20 cellular contexts compared by ENCODE assay signal in the genomic region with DNA sequence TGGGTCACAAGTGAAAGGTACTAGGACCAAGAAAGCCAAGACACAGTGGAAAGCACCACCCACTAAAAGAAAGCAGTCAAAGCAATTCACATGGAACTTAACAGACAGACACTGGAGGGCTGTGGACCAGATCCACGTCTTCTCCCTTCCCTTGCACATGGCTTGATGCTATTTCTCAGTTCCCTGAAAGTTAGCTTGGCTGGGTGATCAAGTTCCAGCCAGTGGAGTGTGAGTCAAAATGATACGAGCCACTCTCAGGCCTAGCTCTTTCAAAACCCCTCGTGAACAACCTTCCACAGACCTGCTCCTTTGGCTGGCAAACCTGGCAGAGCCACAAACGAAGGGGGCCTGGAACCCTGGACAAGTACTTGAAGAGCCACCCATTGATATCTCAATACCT. TPM values are rescaled to one million over a fixed set of nuclear protein-coding genes. Genes with fewer than 3 reads are reported as not detected.
DNase-seq lines count a peak whose midpoint lies in the region; ATAC-seq, FAIRE-seq and TF ChIP-seq lines count a peak whose summit lies in the region.
"Had no signal": no experiment of that assay in that cellular context is flagged by ENCODE, and none has a peak within 500 bp of the region (broad histone marks: within the 10 kb centered on the region; RNA-seq: fewer than 3 reads in every experiment).

No MANE protein-coding gene starts in this region.

- no peak overlapping the region for H3K27ac Mint-ChIP-seq in stimulated activated memory B cell treated with anti-CD40 and anti-IgM and Interleukin-4, amounts not matched to agents 10 μg/mL and 1 μg/mL and 100 μg/mL, for 72 hours
- H3K27ac Mint-ChIP-seq: HFFc6 had no signal

- POLR2A ChIA-PET in GM12878 (lab: Charles Lee) = interaction anchor here (0.6 kb wide), 1 partner anchor 12 kb away, joined by 3 read pairs; no protein-coding TSS in a partner anchor

- no peak for FAIRE-seq in GM12878 (lab: Jason Lieb, UNC)

- H3K4me1 Mint-ChIP-seq in stimulated activated memory B cell treated with anti-CD40 and anti-IgM and Interleukin-4, amounts not matched to agents 10 μg/mL and 1 μg/mL and 100 μg/mL, for 72 hours = no peaks in the 10 kb centered on the region

- H3K4me3 ChIP-seq in GM12865 (ENCODE audit: low read depth, low read length) (no peak overlapping the region), GM12878 (no peak overlapping the region), H7 (ENCODE audit: insufficient read depth, low read depth, low read length) (no peak overlapping the region)

- DNase-seq in GM12865 (ENCODE audit: low read depth) (peak; percentile 23), GM12878 (ENCODE audit: low read depth, low spot score) (peak; percentile 20), H7 (no peak), NCI-H1930 (lab: John Stamatoyannopoulos, UW) (no peak)
- DNase-seq: Caco-2; CD4-positive, alpha-beta memory T cell; DMS 273 treated with DMSO at 0.1 percent for 48 hours; DMS79 treated with DMSO at 0.1 percent for 48 hours; H9; HFFc6; NCI-H1417; NCI-H1694 treated with DMSO at 0.1 percent for 48 hours; NCI-H2107; NCI-H446 treated with DMSO at 0.1 percent for 48 hours; NCI-H69 had no signal

- TF ChIP-seq POLR2A in GM12878 (IDR thresholded peaks at IDR 0.05; ENCODE audit: low read depth, low read length) = no peak

- no peak for TF ChIP-seq EP300 in GM12878 (IDR thresholded peaks at IDR 0.05; ENCODE audit: borderline replicate concordance in 1 of 2, control insufficient read depth in 1 of 2, low read depth in 2 of 2, low read length in 2 of 2)

- RAD21 ChIA-PET in GM12878 (lab: Charles Lee; ENCODE audit: unreplicated experiment) = no interaction called here

- H3K79me2 ChIP-seq in GM12878 (ENCODE audit: control insufficient read depth, insufficient read depth, low read length) = no peaks in the 10 kb centered on the region

- BruUV-seq in GM12878 (replicated peaks; lab: Mats Ljungman, UMichigan) = no TSS peak

- H3K4me3 Mint-ChIP-seq in stimulated activated memory B cell treated with anti-CD40 and anti-IgM and Interleukin-4, amounts not matched to agents 10 μg/mL and 1 μg/mL and 100 μg/mL, for 72 hours = no peak overlapping the region
- H3K4me3 Mint-ChIP-seq: CD4-positive, alpha-beta memory T cell; H9; HFFc6 had no signal

- peaks cover 6% of the 10 kb centered on the region for H3K4me1 ChIP-seq in GM12878 (ENCODE audit: control insufficient read depth, insufficient read depth, low read length)
- H3K4me1 ChIP-seq: Caco-2 had no signal

- CTCF ChIA-PET in GM12878 (lab: Yijun Ruan, JAX) = no interaction called here

- SMC1A ChIA-PET in GM12878 (lab: Charles Lee; ENCODE audit: uncharacterized antibody, unreplicated experiment) = interaction anchor here (2.0 kb wide), 1 partner anchor 12 kb away, joined by 5 read pairs; no protein-coding TSS in a partner anchor

- no peaks in the 10 kb centered on the region for H3K27me3 ChIP-seq in GM12878 (replicated peaks in 1 of 2; ENCODE audit: control insufficient read depth in 2 of 2, insufficient read depth in 2 of 2, low read length in 1 of 2)
- no peaks in the 10 kb centered on the region for H3K27me3 ChIP-seq in H7 (ENCODE audit: control insufficient read depth, insufficient read depth, low read length)

- no peak for TF ChIP-seq CTCF in GM12865 (IDR thresholded peaks at IDR 0.05; ENCODE audit: insufficient read depth, low read depth, low read length, missing control alignments)
- TF ChIP-seq CTCF in GM12878 (IDR thresholded peaks at IDR 0.05 in 2 of 3, conservative IDR thresholded peaks at IDR 0.05 in 1 of 3; ENCODE audit: control insufficient read depth in 2 of 3, extremely low read depth in 1 of 3, insufficient read depth in 1 of 3, low read depth in 3 of 3, low read length in 3 of 3) = no peak

- ATAC-seq in GM18868 (IDR thresholded peaks at IDR 0.05; ENCODE audit: unreplicated experiment) (peak; percentile 83), GM12878 (peak; percentile 73), GM21367 (IDR thresholded peaks at IDR 0.05; ENCODE audit: unreplicated experiment) (no peak)
- peak; percentile 59 for ATAC-seq in stimulated activated memory B cell treated with anti-CD40 and anti-IgM and Interleukin-4, amounts not matched to agents 10 μg/mL and 1 μg/mL and 100 μg/mL, for 72 hours
- ATAC-seq: Panc1, SK-N-SH treated with all-trans-retinoic acid at 6 μM for 48 hours had no signal

- H3K9me3 Mint-ChIP-seq in stimulated activated memory B cell treated with anti-CD40 and anti-IgM and Interleukin-4, amounts not matched to agents 10 μg/mL and 1 μg/mL and 100 μg/mL, for 72 hours = peaks cover 4% of the 10 kb centered on the region
- H3K9me3 Mint-ChIP-seq: CD4-positive, alpha-beta memory T cell; H9; HFFc6 had no signal

- in situ Hi-C loops in GM12878 (cut with MboI) = no loop called here

- H3K27ac ChIP-seq in GM12878 (ENCODE audit: control insufficient read depth, insufficient read depth) = no peak overlapping the region

- H3K9me3 ChIP-seq in GM12878 (replicated peaks; ENCODE audit: control insufficient read depth, insufficient read depth, low read length) = no peaks in the 10 kb centered on the region
- H3K9me3 ChIP-seq: Caco-2 had no signal

- H3K27me3 Mint-ChIP-seq in stimulated activated memory B cell treated with anti-CD40 and anti-IgM and Interleukin-4, amounts not matched to agents 10 μg/mL and 1 μg/mL and 100 μg/mL, for 72 hours = no peaks in the 10 kb centered on the region
- H3K27me3 Mint-ChIP-seq: CD4-positive, alpha-beta memory T cell had no signal

- intact Hi-C loops in GM12878 (cut with micrococcal nuclease; ENCODE audit: unreplicated experiment) = loop anchor here (5.0 kb wide), 1 partner anchor 43 kb away; no protein-coding TSS in a partner anchor

- H4K20me1 ChIP-seq in GM12878 (ENCODE audit: control insufficient read depth, insufficient read depth) = no peaks in the 10 kb centered on the region

- no peak overlapping the region for H3K9ac ChIP-seq in GM12878 (ENCODE audit: control insufficient read depth, insufficient read depth, low read length)

- no peak for TF ChIP-seq RAD21 in GM12878 (IDR thresholded peaks at IDR 0.05; ENCODE audit: insufficient read depth, low read depth, low read length)

- H3K36me3 Mint-ChIP-seq in stimulated activated memory B cell treated with anti-CD40 and anti-IgM and Interleukin-4, amounts not matched to agents 10 μg/mL and 1 μg/mL and 100 μg/mL, for 72 hours = peaks cover 7% of the 10 kb centered on the region

- H3K4me2 ChIP-seq in GM12878 (ENCODE audit: control insufficient read depth, insufficient read depth) = no peak overlapping the region; the same call in 1 of the 2 replicates

- no peak overlapping the region for H2AFZ ChIP-seq in GM12878 (ENCODE audit: control insufficient read depth, low read depth, low read length)

- 1% methylated on average over 4 of the region's 4 CpGs for WGBS in GM12878 (ENCODE audit: insufficient coverage, insufficient replicate concordance, low lambda C conversion rate, missing lambda C conversion rate)

- H3K36me3 ChIP-seq in GM12878 (ENCODE audit: control insufficient read depth in 2 of 2, insufficient read depth in 2 of 2, low read length in 1 of 2) (peaks cover 0 to 6% of the 10 kb centered on the region in 2 experiments; a peak in 3 of 4 replicates), H7 (replicated peaks; ENCODE audit: control insufficient read depth, insufficient read depth, low read length) (no peaks in the 10 kb centered on the region; the same call in 1 of the 2 replicates)

TF ChIP-seq in GM12878, 131 proteins besides CTCF, POLR2A, EP300 and RAD21 (continues in another document):
- TF ChIP-seq EED (IDR thresholded peaks at IDR 0.05; ENCODE audit: low read depth) (peak; percentile 42; the same call in 1 of the 2 replicates), SPI1 (IDR thresholded peaks at IDR 0.05; ENCODE audit: borderline replicate concordance, insufficient read depth, low read depth, low read length) (peak; percentile 41; the same call in 1 of the 2 replicates), IRF4 (IDR thresholded peaks at IDR 0.05; ENCODE audit: low read depth, low read length) (0 out of 2 replicates have a peak, but pooled peaks have one; percentile 11), JUNB (IDR thresholded peaks at IDR 0.05) (peak; percentile 55)
- TF ChIP-seq, protein P1, sequence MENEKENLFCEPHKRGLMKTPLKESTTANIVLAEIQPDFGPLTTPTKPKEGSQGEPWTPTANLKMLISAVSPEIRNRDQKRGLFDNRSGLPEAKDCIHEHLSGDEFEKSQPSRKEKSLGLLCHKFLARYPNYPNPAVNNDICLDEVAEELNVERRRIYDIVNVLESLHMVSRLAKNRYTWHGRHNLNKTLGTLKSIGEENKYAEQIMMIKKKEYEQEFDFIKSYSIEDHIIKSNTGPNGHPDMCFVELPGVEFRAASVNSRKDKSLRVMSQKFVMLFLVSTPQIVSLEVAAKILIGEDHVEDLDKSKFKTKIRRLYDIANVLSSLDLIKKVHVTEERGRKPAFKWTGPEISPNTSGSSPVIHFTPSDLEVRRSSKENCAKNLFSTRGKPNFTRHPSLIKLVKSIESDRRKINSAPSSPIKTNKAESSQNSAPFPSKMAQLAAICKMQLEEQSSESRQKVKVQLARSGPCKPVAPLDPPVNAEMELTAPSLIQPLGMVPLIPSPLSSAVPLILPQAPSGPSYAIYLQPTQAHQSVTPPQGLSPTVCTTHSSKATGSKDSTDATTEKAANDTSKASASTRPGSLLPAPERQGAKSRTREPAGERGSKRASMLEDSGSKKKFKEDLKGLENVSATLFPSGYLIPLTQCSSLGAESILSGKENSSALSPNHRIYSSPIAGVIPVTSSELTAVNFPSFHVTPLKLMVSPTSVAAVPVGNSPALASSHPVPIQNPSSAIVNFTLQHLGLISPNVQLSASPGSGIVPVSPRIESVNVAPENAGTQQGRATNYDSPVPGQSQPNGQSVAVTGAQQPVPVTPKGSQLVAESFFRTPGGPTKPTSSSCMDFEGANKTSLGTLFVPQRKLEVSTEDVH (IDR thresholded peaks at IDR 0.05; ENCODE audit: low read depth, partially characterized antibody) = no peak

RNA-seq across cellular contexts. Expression of a gene that starts 52.0 kb away (rescaled TPM):
- 5.7 and 7.3 TPM in 2 replicates for total RNA-seq in GM12878 (2013; cell fraction: nucleolus; rRNA removed)
- total RNA-seq in GM12878 (2014; rRNA removed) (10.9 and 11.0 TPM in 2 replicates), GM12878 (2014; rRNA removed; fragmentation: Illumina TruSeq; extraction: Trizol) (8.1 and 9.3 TPM in 2 replicates), GM12878 (2021) (6.0 and 6.9 TPM in 2 replicates)
- 0.88 TPM for polyA plus RNA-seq in GM12878 (2011; ENCODE audit: low read depth)
- polyA plus RNA-seq in GM12878 (2011; rRNA removed) (3.4 TPM in 2 replicates), GM12878 (2014; fragmentation: Illumina TruSeq; extraction: Trizol) (1.5 and 1.6 TPM in 2 replicates), GM12878 (2014; fragmentation: Nextera tagmentation; extraction: Ambion mirVana) (under 1 TPM; 0.20 to 0.26 TPM), GM12878 (2014; rRNA removed) (4.1 and 5.3 TPM in 2 replicates), GM12878 (2016; fragmentation: Nextera tagmentation; extraction: Ambion mirVana) (1 to 10 TPM; 3.8 to 4.4 TPM)
- 3.2 and 3.4 TPM in 2 replicates for polyA plus RNA-seq in GM12878 (2011; cell fraction: cytosol; rRNA removed)
- 4.1 and 5.4 TPM in 2 replicates for polyA plus RNA-seq in GM12878 (2011; cell fraction: nucleus; rRNA removed)
- polyA plus RNA-seq in GM12878 (2012) = 1.9 and 2.4 TPM in 2 replicates
- 8.9 and 9.4 TPM in 2 replicates for polyA minus RNA-seq in GM12878 (2011; rRNA and poly(A)+ RNA removed)
- polyA minus RNA-seq in GM12878 (2011; cell fraction: cytosol; rRNA and poly(A)+ RNA removed) = 4.9 and 5.4 TPM in 2 replicates
- polyA minus RNA-seq in GM12878 (2011; cell fraction: nucleus; rRNA and poly(A)+ RNA removed) = 3.9 and 8.9 TPM in 2 replicates
- total RNA-seq in H7 (2014; rRNA removed; shearing (Covaris generic)) = 19.1 and 25.2 TPM in 2 replicates

Comparison
In these comparisons a context has a peak if more than half of its experiments do, and no peak if none do; other contexts are left out.
1. DNase-seq: peak in GM12865 (single experiment) and GM12878 (single experiment); none in H7 (single experiment) and NCI-H1930 (0 of 2).